ENCODE assay signal across 11 cellular contexts in genomic region chr5:123700624-123701023, GRCh38.
DNase-seq lines count a peak whose midpoint lies in the region; ATAC-seq and TF ChIP-seq lines count a peak whose summit lies in the region.
"Had no signal": no experiment of that assay in that cellular context is flagged by ENCODE, and none has a peak within 500 bp of the region (broad histone marks: within the 10 kb centered on the region; RNA-seq: fewer than 3 reads in every experiment).

No MANE protein-coding gene starts in this region.

- H3K4me3 Mint-ChIP-seq in naive thymus-derived CD4-positive, alpha-beta T cell = no peak overlapping the region
- H3K4me3 Mint-ChIP-seq: activated naive CD4-positive, alpha-beta T cell treated with anti-CD3 and anti-CD28 coated beads, Interleukin-2, amount 50 U/mL, for 24 hours; memory B cell had no signal

- no peaks in the 10 kb centered on the region for H3K4me1 Mint-ChIP-seq in naive thymus-derived CD4-positive, alpha-beta T cell
- H3K4me1 Mint-ChIP-seq: activated naive CD4-positive, alpha-beta T cell treated with anti-CD3 and anti-CD28 coated beads, Interleukin-2, amount 50 U/mL, for 24 hours; memory B cell had no signal

- peaks cover 0 to 4% (median 0%) of the 10 kb centered on the region in 11 donors for H3K9me3 Mint-ChIP-seq in naive thymus-derived CD4-positive, alpha-beta T cell

- H4K20me1 ChIP-seq in fibroblast of lung (ENCODE audit: control insufficient read depth, extremely low read depth, insufficient read depth, low read length) (no peaks in the 10 kb centered on the region), osteoblast (ENCODE audit: insufficient read depth, low read length) (no peaks in the 10 kb centered on the region)

- H3K27ac Mint-ChIP-seq in naive thymus-derived CD4-positive, alpha-beta T cell = no peak overlapping the region
- H3K27ac Mint-ChIP-seq: activated naive CD4-positive, alpha-beta T cell treated with anti-CD3 and anti-CD28 coated beads, Interleukin-2, amount 50 U/mL, for 24 hours; memory B cell had no signal

- POLR2A ChIA-PET in naive thymus-derived CD4-positive, alpha-beta T cell (lab: Charles Lee) = no interaction called here

- no peak overlapping the region for H3K9ac ChIP-seq in fibroblast of lung (ENCODE audit: insufficient read depth, low read length)

- peaks cover 10% of the 10 kb centered on the region for H3K4me1 ChIP-seq in fibroblast of lung (ENCODE audit: control insufficient read depth, extremely low read depth, insufficient read depth, low read length)
- peaks cover 31% of the 10 kb centered on the region for H3K4me1 ChIP-seq in osteoblast (ENCODE audit: insufficient read depth, low read length)
- no peaks in the 10 kb centered on the region for H3K4me1 ChIP-seq in naive thymus-derived CD4-positive, alpha-beta T cell (ENCODE audit: control insufficient read depth in 2 of 2, insufficient read depth in 2 of 2, low read length in 2 of 2)

- no peak for ATAC-seq in HG03095 (IDR thresholded peaks at IDR 0.05; ENCODE audit: unreplicated experiment)
- ATAC-seq in naive thymus-derived CD4-positive, alpha-beta T cell = no peak

- TF ChIP-seq CTCF in fibroblast of lung (conservative IDR thresholded peaks at IDR 0.05 in 1 of 2, IDR thresholded peaks at IDR 0.05 in 1 of 2; ENCODE audit: low read depth in 1 of 2, low read length in 2 of 2) (no peak), osteoblast (IDR thresholded peaks at IDR 0.05; ENCODE audit: extremely low read depth, low read depth, low read length) (no peak)

- no peaks in the 10 kb centered on the region for H3K36me3 Mint-ChIP-seq in naive thymus-derived CD4-positive, alpha-beta T cell
- H3K36me3 Mint-ChIP-seq: activated naive CD4-positive, alpha-beta T cell treated with anti-CD3 and anti-CD28 coated beads, Interleukin-2, amount 50 U/mL, for 24 hours had no signal

- H3K4me2 ChIP-seq in fibroblast of lung (ENCODE audit: extremely low read depth, insufficient read depth, low read length) (peak overlapping the region; percentile 7), osteoblast (ENCODE audit: insufficient read depth, low read length) (peak overlapping the region; percentile 66)

- H3K36me3 ChIP-seq in fibroblast of lung (ENCODE audit: control insufficient read depth, insufficient read depth, low read length) (no peaks in the 10 kb centered on the region), osteoblast (ENCODE audit: insufficient read depth, low read length) (no peaks in the 10 kb centered on the region)
- H3K36me3 ChIP-seq in naive thymus-derived CD4-positive, alpha-beta T cell (ENCODE audit: control insufficient read depth in 2 of 3, insufficient read depth in 3 of 3, low read length in 3 of 3) = no peaks in the 10 kb centered on the region

- H2AFZ ChIP-seq in fibroblast of lung (ENCODE audit: low read length) = no peak overlapping the region
- peak overlapping the region; percentile 35 for H2AFZ ChIP-seq in osteoblast (ENCODE audit: low read length)

- H3K79me2 ChIP-seq in fibroblast of lung (ENCODE audit: control insufficient read depth, insufficient read depth, low read length) (no peaks in the 10 kb centered on the region), osteoblast (ENCODE audit: insufficient read depth, low read length) (no peaks in the 10 kb centered on the region)

- DNase-seq in COLO829 (ENCODE audit: low spot score) (peak; percentile 71), RKO (ENCODE audit: low spot score) (peak; percentile 57), fibroblast of lung (ENCODE audit: low read depth in 2 of 2) (peak; percentile 89 to 99), osteoblast (ENCODE audit: insufficient read length, low spot score, missing footprints) (peak; percentile 36)
- no peak for DNase-seq in stimulated activated CD4-positive, alpha-beta T cell treated with anti-CD3 and anti-CD28 coated beads, Interleukin-4, amount 100 ng/mL, for 4 hours
- no peak for DNase-seq in stimulated activated naive CD4-positive, alpha-beta T cell treated with Interleukin-2 at 50 U/mL for 16 hours (lab: John Stamatoyannopoulos, UW)
- DNase-seq in naive thymus-derived CD4-positive, alpha-beta T cell = no peak
- DNase-seq: DND-41 had no signal

- H3K4me3 ChIP-seq in fibroblast of lung (replicated peaks in 1 of 4; ENCODE audit: control extremely low read depth in 1 of 4, insufficient read depth in 1 of 4, low read depth in 3 of 4, low read length in 4 of 4) = no peak overlapping the region
- peak overlapping the region; percentile 1 for H3K4me3 ChIP-seq in osteoblast (ENCODE audit: insufficient read depth, low read length)
- H3K4me3 ChIP-seq in naive thymus-derived CD4-positive, alpha-beta T cell (ENCODE audit: low read length) = no peak overlapping the region

- no peaks in the 10 kb centered on the region for H3K9me3 ChIP-seq in fibroblast of lung (ENCODE audit: control insufficient read depth, insufficient read depth, low read depth, low read length)
- no peaks in the 10 kb centered on the region for H3K9me3 ChIP-seq in osteoblast (ENCODE audit: low read depth, low read length)
- no peaks in the 10 kb centered on the region for H3K9me3 ChIP-seq in naive thymus-derived CD4-positive, alpha-beta T cell (ENCODE audit: control insufficient read depth in 2 of 3, low read length in 3 of 3)

- H3K27me3 ChIP-seq in fibroblast of lung (ENCODE audit: control insufficient read depth, insufficient read depth, low read length) (no peaks in the 10 kb centered on the region), osteoblast (ENCODE audit: insufficient read depth, low read length) (no peaks in the 10 kb centered on the region)
- H3K27me3 ChIP-seq in naive thymus-derived CD4-positive, alpha-beta T cell (ENCODE audit: control insufficient read depth in 2 of 2, insufficient read depth in 2 of 2, low read length in 2 of 2) = no peaks in the 10 kb centered on the region

- H3K27ac ChIP-seq in fibroblast of lung (ENCODE audit: insufficient read depth, low read length) = peak overlapping the region; percentile 71
- peak overlapping the region; percentile 95 for H3K27ac ChIP-seq in osteoblast (ENCODE audit: low read depth, low read length)
- no peak overlapping the region for H3K27ac ChIP-seq in naive thymus-derived CD4-positive, alpha-beta T cell (ENCODE audit: low read depth, low read length)

- H3K27me3 Mint-ChIP-seq in naive thymus-derived CD4-positive, alpha-beta T cell = peaks cover 0 to 7% (median 0%) of the 10 kb centered on the region in 5 donors
- H3K27me3 Mint-ChIP-seq: activated naive CD4-positive, alpha-beta T cell treated with anti-CD3 and anti-CD28 coated beads, Interleukin-2, amount 50 U/mL, for 24 hours had no signal

- intact Hi-C loops in naive thymus-derived CD4-positive, alpha-beta T cell (cut with micrococcal nuclease) = no loop called here

- CTCF ChIA-PET in naive thymus-derived CD4-positive, alpha-beta T cell (lab: Charles Lee) = no interaction called here

Comparison
In these comparisons a context has a peak if more than half of its experiments do, and no peak if none do; other contexts are left out.
1. DNase-seq: peak in COLO829 (single experiment), RKO (single experiment), fibroblast of lung (2 of 2) and osteoblast (single experiment); none in stimulated activated CD4-positive, alpha-beta T cell treated with anti-CD3 and anti-CD28 coated beads, Interleukin-4, amount 100 ng/mL, for 4 hours (0 of 2), stimulated activated naive CD4-positive, alpha-beta T cell treated with Interleukin-2 at 50 U/mL for 16 hours (single experiment) and naive thymus-derived CD4-positive, alpha-beta T cell (0 of 9).